In genomic region chr3:195151866-195152526, GRCh38 we compare ENCODE assay signal across 11 cellular contexts.
A peak's percentile ranks its signal among the peaks of the same experiment; 100 is the strongest.
DNase-seq lines count a peak whose midpoint lies in the region; ATAC-seq and TF ChIP-seq lines count a peak whose summit lies in the region.
"Had no signal": no experiment of that assay in that cellular context is flagged by ENCODE, and none has a peak within 500 bp of the region (broad histone marks: within the 10 kb centered on the region; RNA-seq: fewer than 3 reads in every experiment).

No MANE protein-coding gene starts in this region.

- TF ChIP-seq CTCF in endothelial cell (IDR thresholded peaks at IDR 0.05; ENCODE audit: unreplicated experiment): no peak

- ATAC-seq in HG02642 (IDR thresholded peaks at IDR 0.05; ENCODE audit: poor library complexity, unreplicated experiment) (no peak), HG02759 (IDR thresholded peaks at IDR 0.05; ENCODE audit: unreplicated experiment) (no peak)
- ATAC-seq: naive thymus-derived CD4-positive, alpha-beta T cell had no signal

- H3K27me3 Mint-ChIP-seq in endothelial cell (ENCODE audit: unreplicated experiment): peaks cover 11% of the 10 kb centered on the region

- no peak overlapping the region for H3K4me3 Mint-ChIP-seq in endothelial cell (ENCODE audit: unreplicated experiment)

- no peaks in the 10 kb centered on the region for H3K9me3 Mint-ChIP-seq in endothelial cell (ENCODE audit: unreplicated experiment)
- H3K9me3 Mint-ChIP-seq: naive thymus-derived CD4-positive, alpha-beta T cell had no signal

- peaks cover 92% of the 10 kb centered on the region for H3K4me1 Mint-ChIP-seq in endothelial cell (ENCODE audit: unreplicated experiment)

- peak overlapping the region; percentile 61 for H3K27ac Mint-ChIP-seq in endothelial cell (ENCODE audit: unreplicated experiment)

- DNase-seq in AG08395 (ENCODE audit: low spot score): peak; percentile 71
- peak; percentile 34 for DNase-seq in LoVo (ENCODE audit: low spot score)
- no peak for DNase-seq in endothelial cell (ENCODE audit: low spot score)
- DNase-seq in myocyte (ENCODE audit: low read depth): peak; percentile 20
- DNase-seq in ecto neural progenitor cell (ENCODE audit: low spot score): no peak
- no peak for DNase-seq in Ammon's horn (ENCODE audit: low spot score)
- DNase-seq: activated CD4-positive, CD25-positive, alpha-beta regulatory T cell; naive thymus-derived CD4-positive, alpha-beta T cell; NCI-H446 treated with DMSO at 0.1 percent for 48 hours had no signal

- H3K36me3 Mint-ChIP-seq in endothelial cell (ENCODE audit: low read depth, unreplicated experiment): peaks cover 5% of the 10 kb centered on the region

Comparison
In these comparisons a context has a peak if more than half of its experiments do, and no peak if none do; other contexts are left out.
1. DNase-seq: peak in AG08395 (single experiment), LoVo (single experiment) and myocyte (single experiment); none in endothelial cell (single experiment), ecto neural progenitor cell (single experiment) and Ammon's horn (single experiment).